Comparison of ENCODE assay signal across 10 cellular contexts in genomic region chr16:11848842-11849241, GRCh38. TPM values are rescaled to one million over a fixed set of nuclear protein-coding genes. Genes with fewer than 3 reads are reported as not detected.
DNase-seq lines count a peak whose midpoint lies in the region; ATAC-seq and TF ChIP-seq lines count a peak whose summit lies in the region.
"Had no signal": no experiment of that assay in that cellular context is flagged by ENCODE, and none has a peak within 500 bp of the region (broad histone marks: within the 10 kb centered on the region; RNA-seq: fewer than 3 reads in every experiment).

No MANE protein-coding gene starts in this region.

- H3K27ac ChIP-seq in CD4-positive, alpha-beta T cell (ENCODE audit: low read depth, low read length): no peak overlapping the region
- no peak overlapping the region for H3K27ac ChIP-seq in mesenchymal stem cell (ENCODE audit: low read length, poor library complexity, severe bottlenecking)
- H3K27ac ChIP-seq in thyroid gland: no peak overlapping the region

- no peak overlapping the region for H2BK120ac ChIP-seq in mesenchymal stem cell (ENCODE audit: low read depth, low read length)

- POLR2A ChIA-PET in CD4-positive, alpha-beta T cell (lab: Charles Lee): interaction anchor here (0.6 to 4.2 kb wide), 2 partner anchors 51 to 231 kb away, joined by 4 to 32 read pairs; partner anchors contain the start of gene ZC3H7A

- peaks cover 78% of the 10 kb centered on the region for H3K36me3 Mint-ChIP-seq in CD4-positive, alpha-beta T cell (ENCODE audit: low read depth)
- H3K36me3 Mint-ChIP-seq in HFFc6 (ENCODE audit: low read depth): peaks cover 43% of the 10 kb centered on the region
- H3K36me3 Mint-ChIP-seq in activated T-helper 17 cell treated with anti-CD3 and anti-CD28 coated beads, Interleukin-2, amount 50 U/mL, for 72 hours (ENCODE audit: low read depth): peaks cover 86% of the 10 kb centered on the region

- no peak overlapping the region for H2AK5ac ChIP-seq in mesenchymal stem cell (ENCODE audit: low read length, severe bottlenecking)

- H3K18ac ChIP-seq in mesenchymal stem cell (ENCODE audit: low read depth in 1 of 2, low read length in 2 of 2): no peak overlapping the region

- H3K4me1 ChIP-seq in mesenchymal stem cell (ENCODE audit: control insufficient read depth, insufficient read depth, low read depth, low read length): peaks cover 17% of the 10 kb centered on the region
- H3K4me1 ChIP-seq in thyroid gland: peaks cover 6 to 18% of the 10 kb centered on the region in 2 donors

- CTCF ChIA-PET in CD4-positive, alpha-beta T cell (lab: Charles Lee): interaction anchor here (0.7 kb wide), 1 partner anchor 12 kb away, joined by 5 read pairs; no protein-coding TSS in a partner anchor

- H3K23ac ChIP-seq in mesenchymal stem cell (ENCODE audit: low read length in 2 of 2): no peak overlapping the region

- no peak overlapping the region for H4K8ac ChIP-seq in mesenchymal stem cell (ENCODE audit: low read length)

- peak overlapping the region; percentile 98 for H3K9ac ChIP-seq in mesenchymal stem cell (ENCODE audit: low read length)

- intact Hi-C loops in CD4-positive, alpha-beta T cell (cut with DNase I, micrococcal nuclease): no loop called here
- intact Hi-C loops in thyroid gland (cut with DNase I): no loop called here

- H3K9me3 Mint-ChIP-seq in CD4-positive, alpha-beta T cell: no peaks in the 10 kb centered on the region
- 0 out of 2 replicates have a peak, but pooled peaks cover 4% of the 10 kb centered on the region for H3K9me3 Mint-ChIP-seq in HFFc6
- H3K9me3 Mint-ChIP-seq in activated T-helper 17 cell treated with anti-CD3 and anti-CD28 coated beads, Interleukin-2, amount 50 U/mL, for 72 hours: no peaks in the 10 kb centered on the region

- H3K4me1 Mint-ChIP-seq in CD4-positive, alpha-beta T cell (ENCODE audit: low read depth): peaks cover 61% of the 10 kb centered on the region
- peaks cover 21% of the 10 kb centered on the region for H3K4me1 Mint-ChIP-seq in HFFc6 (ENCODE audit: low read depth)
- H3K4me1 Mint-ChIP-seq in activated T-helper 17 cell treated with anti-CD3 and anti-CD28 coated beads, Interleukin-2, amount 50 U/mL, for 72 hours: peaks cover 27% of the 10 kb centered on the region

- no peak overlapping the region for H2BK12ac ChIP-seq in mesenchymal stem cell (ENCODE audit: low read length in 2 of 2)

- H3K4me3 ChIP-seq in mesenchymal stem cell (ENCODE audit: insufficient read depth in 1 of 2, low read depth in 1 of 2, low read length in 2 of 2) (no peak overlapping the region), thyroid gland (replicated peaks in 1 of 3) (no peak overlapping the region)

- H3K27ac Mint-ChIP-seq in CD4-positive, alpha-beta T cell: peak overlapping the region; percentile 55
- H3K27ac Mint-ChIP-seq in HFFc6: peak overlapping the region; percentile 69
- peak overlapping the region; percentile 72 for H3K27ac Mint-ChIP-seq in activated T-helper 17 cell treated with anti-CD3 and anti-CD28 coated beads, Interleukin-2, amount 50 U/mL, for 72 hours

- no peak overlapping the region for H3K4me2 ChIP-seq in mesenchymal stem cell (ENCODE audit: low read length, poor library complexity, severe bottlenecking)

- no peak overlapping the region for H2AFZ ChIP-seq in mesenchymal stem cell (ENCODE audit: low read depth, low read length)

- no peaks in the 10 kb centered on the region for H3K27me3 ChIP-seq in CD4-positive, alpha-beta T cell (ENCODE audit: control insufficient read depth, insufficient read depth, low read length)
- no peaks in the 10 kb centered on the region for H3K27me3 ChIP-seq in mesenchymal stem cell (ENCODE audit: control insufficient read depth in 1 of 2, insufficient read depth in 1 of 2, low read length in 2 of 2)
- no peaks in the 10 kb centered on the region for H3K27me3 ChIP-seq in thyroid gland

- H3K36me3 ChIP-seq in mesenchymal stem cell (ENCODE audit: control insufficient read depth in 1 of 2, insufficient read depth in 2 of 2, low read depth in 1 of 2, low read length in 2 of 2) (peaks cover 38 to 53% of the 10 kb centered on the region in 2 experiments), thyroid gland (peaks cover 32 to 38% of the 10 kb centered on the region in 2 donors)

- H3K9me3 ChIP-seq in CD4-positive, alpha-beta T cell (ENCODE audit: control insufficient read depth, low read length): no peaks in the 10 kb centered on the region
- H3K9me3 ChIP-seq in mesenchymal stem cell (ENCODE audit: control insufficient read depth, low read length) (no peaks in the 10 kb centered on the region), thyroid gland (no peaks in the 10 kb centered on the region)

- H3K4ac ChIP-seq in mesenchymal stem cell (ENCODE audit: low read depth in 1 of 2, low read length in 2 of 2): no peak overlapping the region

- no peaks in the 10 kb centered on the region for H3K27me3 Mint-ChIP-seq in CD4-positive, alpha-beta T cell
- peaks cover 1% of the 10 kb centered on the region for H3K27me3 Mint-ChIP-seq in HFFc6 (ENCODE audit: insufficient read depth)
- H3K27me3 Mint-ChIP-seq in activated T-helper 17 cell treated with anti-CD3 and anti-CD28 coated beads, Interleukin-2, amount 50 U/mL, for 72 hours: no peaks in the 10 kb centered on the region

- no peak overlapping the region for H2BK15ac ChIP-seq in mesenchymal stem cell (ENCODE audit: low read depth, poor library complexity, severe bottlenecking)

- no peak for ATAC-seq in CD4-positive, alpha-beta T cell (ENCODE audit: poor library complexity)
- peak; percentile 13 for ATAC-seq in activated T-helper 17 cell treated with anti-CD3 and anti-CD28 coated beads, Interleukin-2, amount 50 U/mL, for 72 hours (replicated peaks)
- ATAC-seq: sciatic nerve had no signal

- no peak overlapping the region for H2BK5ac ChIP-seq in mesenchymal stem cell (ENCODE audit: low read depth, low read length, poor library complexity, severe bottlenecking)

- TF ChIP-seq CTCF in CD4-positive, alpha-beta T cell (IDR thresholded peaks at IDR 0.05): no peak
- no peak for TF ChIP-seq CTCF in HFFc6 (IDR thresholded peaks at IDR 0.05)
- TF ChIP-seq CTCF in thyroid gland (IDR thresholded peaks at IDR 0.05): no peak

- no peak for DNase-seq in CD4-positive, alpha-beta T cell
- DNase-seq in HFFc6 (peak; percentile 25), mesenchymal stem cell (no peak), ureter (ENCODE audit: low spot score) (no peak), thyroid gland (no peak), HUDEP-2 (lab: John Stamatoyannopoulos, UW; ENCODE audit: unreplicated experiment in 76 of 76) (no peak), NCI-H1048 (lab: John Stamatoyannopoulos, UW) (no peak)
- DNase-seq: NCI-H1694 had no signal

- peak overlapping the region; percentile 82 for H3K4me3 Mint-ChIP-seq in CD4-positive, alpha-beta T cell
- H3K4me3 Mint-ChIP-seq in HFFc6: peak overlapping the region; percentile 74
- peak overlapping the region; percentile 99 for H3K4me3 Mint-ChIP-seq in activated T-helper 17 cell treated with anti-CD3 and anti-CD28 coated beads, Interleukin-2, amount 50 U/mL, for 72 hours

- no peak for TF ChIP-seq POLR2A in thyroid gland (IDR thresholded peaks at IDR 0.05)

- H3K79me1 ChIP-seq in mesenchymal stem cell (replicated peaks; ENCODE audit: low read length, poor library complexity, severe bottlenecking): peaks cover 25% of the 10 kb centered on the region

- WGBS in mesenchymal stem cell: 87% methylated on average over 3 of the region's 3 CpGs
- 93 to 94% methylated on average over 3 of the region's 3 CpGs for WGBS in thyroid gland, 2 donors

- H4K91ac ChIP-seq in mesenchymal stem cell (ENCODE audit: low read length): no peak overlapping the region

- H3K14ac ChIP-seq in mesenchymal stem cell (ENCODE audit: low read length in 2 of 2): no peak overlapping the region

RNA-seq across cellular contexts. Expression of gene RSL1D1, which starts 2.5 kb away (rescaled TPM):
- total RNA-seq in CD4-positive, alpha-beta T cell: 100 to 1,000 TPM; 224 to 237 TPM
- total RNA-seq in HFFc6 (2021; fragmentation: NEBNext Ultra II Directional; extraction: Animal tissue kit (Norgen Biotek cat#: 25700)): 100 to 1,000 TPM; 151 to 193 (median 168) TPM
- total RNA-seq in activated T-helper 17 cell treated with anti-CD3 and anti-CD28 coated beads, Interleukin-2, amount 50 U/mL, for 72 hours: 100 to 1,000 TPM; 275 to 288 TPM
- 167 TPM for polyA plus RNA-seq in mesenchymal stem cell (2013, experiment 1 of 2)
- polyA plus RNA-seq in mesenchymal stem cell (2013, experiment 2 of 2): 167 TPM
- total RNA-seq in ureter: 170 TPM
- 100 to 1,000 TPM in 3 of 4 donors, 10 to 100 TPM in 1; 82.4 to 426 (median 182) TPM for total RNA-seq in thyroid gland

RNA-seq across cellular contexts. Expression of gene ZC3H7A, which starts 51.8 kb away (rescaled TPM):
- 100 to 1,000 TPM; 131 to 143 TPM for total RNA-seq in CD4-positive, alpha-beta T cell
- 10 to 100 TPM; 56.5 to 73.0 (median 63.5) TPM for total RNA-seq in HFFc6 (2021; fragmentation: NEBNext Ultra II Directional; extraction: Animal tissue kit (Norgen Biotek cat#: 25700))
- 100 to 1,000 TPM in 1 of 2 donors, 10 to 100 TPM in 1; 67.6 to 144 TPM for total RNA-seq in activated T-helper 17 cell treated with anti-CD3 and anti-CD28 coated beads, Interleukin-2, amount 50 U/mL, for 72 hours
- 36.3 TPM for polyA plus RNA-seq in mesenchymal stem cell (2013, experiment 1 of 2)
- 35.3 TPM for polyA plus RNA-seq in mesenchymal stem cell (2013, experiment 2 of 2)
- 64.1 TPM for total RNA-seq in ureter
- 100 to 1,000 TPM in 1 of 4 donors, 10 to 100 TPM in 3; 48.9 to 105 (median 62.7) TPM for total RNA-seq in thyroid gland
